In the genomic region with DNA sequence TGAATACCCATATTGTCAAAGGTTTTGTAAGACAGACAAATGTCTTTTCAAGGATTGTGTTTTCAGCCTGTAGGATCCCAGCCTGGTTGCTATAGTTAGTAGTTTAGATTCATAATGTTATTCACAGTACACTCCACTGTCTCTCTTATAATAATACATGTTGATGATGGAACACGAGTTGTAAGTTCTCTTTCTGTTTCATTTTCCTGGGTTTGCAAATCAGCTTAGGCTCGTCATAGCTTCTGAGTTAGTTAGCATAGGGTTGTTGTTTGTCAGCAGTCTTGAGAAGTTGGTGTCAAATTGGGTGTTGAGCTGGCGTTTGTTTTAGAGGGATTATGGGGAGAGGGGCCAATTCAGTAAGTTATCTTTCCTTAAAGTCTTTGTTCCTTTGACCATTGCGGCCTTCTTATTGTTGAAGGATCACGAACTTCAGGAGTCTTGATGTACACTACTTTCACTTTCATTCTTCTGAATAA, we compare ENCODE assay signal across 8 cellular contexts. TPM values are rescaled to one million over a fixed set of nuclear protein-coding genes. Genes with fewer than 3 reads are reported as not detected.
DNase-seq lines count a peak whose midpoint lies in the region; ATAC-seq and TF ChIP-seq lines count a peak whose summit lies in the region.

No MANE protein-coding gene starts in this region.

- peaks cover 10% of the 10 kb centered on the region for H3K9me1 ChIP-seq in IMR-90 (ENCODE audit: insufficient read depth, low read length)

- H2AK9ac ChIP-seq in IMR-90 (replicated peaks; ENCODE audit: low read depth, low read length, poor library complexity): no peak overlapping the region

- TF ChIP-seq CTCF in IMR-90 (conservative IDR thresholded peaks at IDR 0.05; ENCODE audit: low read depth, low read length) (no peak), mesothelial cell of epicardium (IDR thresholded peaks at IDR 0.05; ENCODE audit: unreplicated experiment) (no peak)

- BruUV-seq in IMR-90 (replicated peaks; lab: Mats Ljungman, UMichigan): no TSS peak

- H2BK5ac ChIP-seq in IMR-90 (ENCODE audit: low read depth, low read length, poor library complexity, severe bottlenecking): peak overlapping the region; percentile 5

- H3K27ac ChIP-seq in IMR-90 (ENCODE audit: insufficient read depth, low read length): no peak overlapping the region; the same call in 1 of the 2 replicates

- peak overlapping the region; percentile 4 for H3K14ac ChIP-seq in IMR-90 (replicated peaks; ENCODE audit: low read depth, low read length)

- in situ Hi-C loops in IMR-90 (cut with MboI; ENCODE audit: low sequenced_read_pairs): no loop called here

- H3K36me3 ChIP-seq in IMR-90 (ENCODE audit: control insufficient read depth, insufficient read depth, low read length): peaks cover 1% of the 10 kb centered on the region; the same call in 1 of the 2 replicates

- peak overlapping the region; percentile 49; the same call in 1 of the 2 replicates for H4K5ac ChIP-seq in IMR-90 (ENCODE audit: low read depth, low read length)

- ATAC-seq in GM21447 (IDR thresholded peaks at IDR 0.05; ENCODE audit: unreplicated experiment): peak; percentile 91
- ATAC-seq in IMR-90 (ENCODE audit: low read depth): no peak; the same call in 1 of the 2 replicates

- no peak for TF ChIP-seq POLR2A in IMR-90 (IDR thresholded peaks at IDR 0.05; ENCODE audit: low read depth, low read length)

- H2BK120ac ChIP-seq in IMR-90 (ENCODE audit: low read depth, low read length): peak overlapping the region; percentile 7; the same call in 1 of the 2 replicates

- H2AK5ac ChIP-seq in IMR-90 (ENCODE audit: low read depth, low read length): no peak overlapping the region

- peak overlapping the region; percentile 79; the same call in 1 of the 2 replicates for H3K18ac ChIP-seq in IMR-90 (ENCODE audit: low read depth, low read length)

- intact Hi-C loops in IMR-90 (cut with micrococcal nuclease): no loop called here
- intact Hi-C loops in head of caudate nucleus (cut with DNase I): no loop called here

- H2BK20ac ChIP-seq in IMR-90 (ENCODE audit: low read depth, low read length): no peak overlapping the region

- H4K20me1 ChIP-seq in IMR-90 (ENCODE audit: insufficient read depth, low read length): peaks cover 62% of the 10 kb centered on the region

- DNase-seq in IMR-90: peak; percentile 42
- peak; percentile 42 for DNase-seq in brain pericyte (ENCODE audit: low read depth, low spot score)
- DNase-seq in mesothelial cell of epicardium (ENCODE audit: low spot score in 2 of 2, unreplicated experiment in 2 of 2): no peak
- DNase-seq in COR-L47 (lab: John Stamatoyannopoulos, UW): no peak
- no peak for DNase-seq in HT-29 (ENCODE audit: low spot score)
- no peak for DNase-seq in head of caudate nucleus

- no peak overlapping the region for H2AFZ ChIP-seq in IMR-90 (replicated peaks; ENCODE audit: low read length, poor library complexity)

- no CpG with 5 or more reads among the region's 5 CpGs for WGBS in IMR-90 (ENCODE audit: extremely low coverage in 2 of 2, insufficient read length in 1 of 2), 2 experiments

- H3K9me3 Mint-ChIP-seq in mesothelial cell of epicardium: peaks cover 4% of the 10 kb centered on the region

- no peak for TF ChIP-seq RAD21 in IMR-90 (IDR thresholded peaks at IDR 0.05; ENCODE audit: low read length)

- H3K4me1 Mint-ChIP-seq in mesothelial cell of epicardium: peaks cover 2% of the 10 kb centered on the region

- dilution Hi-C loops in IMR-90 (cut with HindIII; ENCODE audit: low sequenced_read_pairs, unreplicated experiment): no loop called here

- H3K27me3 Mint-ChIP-seq in mesothelial cell of epicardium (ENCODE audit: low read depth): no peaks in the 10 kb centered on the region

- no peak overlapping the region for H3K4ac ChIP-seq in IMR-90 (ENCODE audit: low read depth, low read length)

- peaks cover 15% of the 10 kb centered on the region for H3K4me1 ChIP-seq in IMR-90 (ENCODE audit: control insufficient read depth, insufficient read depth, low read length)

- H3K4me2 ChIP-seq in IMR-90 (ENCODE audit: low read depth, low read length): peak overlapping the region; percentile 100

- no peaks in the 10 kb centered on the region for H3K27me3 ChIP-seq in IMR-90 (ENCODE audit: control insufficient read depth, insufficient read depth, low read length)

- peak overlapping the region; percentile 11 for H3K4me3 Mint-ChIP-seq in mesothelial cell of epicardium

- no peak overlapping the region for H2BK15ac ChIP-seq in IMR-90 (ENCODE audit: low read depth, low read length)

- POLR2A ChIA-PET in IMR-90 (lab: Charles Lee; ENCODE audit: unreplicated experiment): no interaction called here

- CTCF ChIA-PET in IMR-90 (lab: Yijun Ruan, JAX): no interaction called here

- H3K56ac ChIP-seq in IMR-90 (ENCODE audit: extremely low read depth, insufficient read depth, low read length): 0 out of 2 replicates have a peak overlapping the region, but pooled peaks have one; percentile 10

- H4K91ac ChIP-seq in IMR-90 (ENCODE audit: insufficient read depth, low read depth, low read length): no peak overlapping the region

- H3K27ac Mint-ChIP-seq in mesothelial cell of epicardium: peak overlapping the region; percentile 30

- peak overlapping the region in 1 of 2 experiments; percentile 0; a peak in 1 of 4 replicates for H4K8ac ChIP-seq in IMR-90 (ENCODE audit: low read depth in 2 of 2, low read length in 2 of 2)

- peak overlapping the region; percentile 77 for H3K4me3 ChIP-seq in GM08714 (ENCODE audit: low read length)
- peak overlapping the region; percentile 62 for H3K4me3 ChIP-seq in IMR-90 (ENCODE audit: insufficient read depth, low read depth, low read length)

- peaks cover 29% of the 10 kb centered on the region for H3K36me3 Mint-ChIP-seq in mesothelial cell of epicardium

- peak overlapping the region; percentile 7; the same call in 1 of the 2 replicates for H3K23ac ChIP-seq in IMR-90 (ENCODE audit: low read depth, low read length)

- no peaks in the 10 kb centered on the region for H3K9me3 ChIP-seq in IMR-90 (ENCODE audit: control insufficient read depth, insufficient read depth, low read length)

- peaks cover 24 to 49% of the 10 kb centered on the region in 2 experiments for H3K79me1 ChIP-seq in IMR-90 (ENCODE audit: low read depth in 1 of 2, low read length in 2 of 2)

- H3K9ac ChIP-seq in IMR-90 (ENCODE audit: low read depth, low read length): peak overlapping the region; percentile 29; the same call in 1 of the 2 replicates

TF ChIP-seq in IMR-90, 13 proteins besides CTCF, POLR2A, EP300 and RAD21:
- TF ChIP-seq SMC3 (IDR thresholded peaks at IDR 0.05; ENCODE audit: low read depth, low read length) (no peak), MAFK (IDR thresholded peaks at IDR 0.05; ENCODE audit: low read depth, low read length) (no peak), MAZ (IDR thresholded peaks at IDR 0.05; ENCODE audit: borderline replicate concordance, low read depth, low read length) (no peak), CHD1 (IDR thresholded peaks at IDR 0.05; ENCODE audit: low read depth, low read length) (no peak), RFX5 (IDR thresholded peaks at IDR 0.05; ENCODE audit: low read depth, low read length) (no peak), FOS (IDR thresholded peaks at IDR 0.05; ENCODE audit: low read depth, low read length) (no peak), CEBPB (IDR thresholded peaks at IDR 0.05; ENCODE audit: low read depth, low read length) (no peak), BHLHE40 (IDR thresholded peaks at IDR 0.05; ENCODE audit: low read depth, low read length) (no peak), RCOR1 (IDR thresholded peaks at IDR 0.05; ENCODE audit: insufficient replicate concordance, low read length) (no peak), USF2 (IDR thresholded peaks at IDR 0.05; ENCODE audit: low read depth, low read length) (no peak), NFE2L2 (IDR thresholded peaks at IDR 0.05; ENCODE audit: low read depth, low read length) (no peak), MXI1 (IDR thresholded peaks at IDR 0.05; ENCODE audit: borderline replicate concordance, low read depth, low read length) (no peak)
- TF ChIP-seq, protein P1, sequence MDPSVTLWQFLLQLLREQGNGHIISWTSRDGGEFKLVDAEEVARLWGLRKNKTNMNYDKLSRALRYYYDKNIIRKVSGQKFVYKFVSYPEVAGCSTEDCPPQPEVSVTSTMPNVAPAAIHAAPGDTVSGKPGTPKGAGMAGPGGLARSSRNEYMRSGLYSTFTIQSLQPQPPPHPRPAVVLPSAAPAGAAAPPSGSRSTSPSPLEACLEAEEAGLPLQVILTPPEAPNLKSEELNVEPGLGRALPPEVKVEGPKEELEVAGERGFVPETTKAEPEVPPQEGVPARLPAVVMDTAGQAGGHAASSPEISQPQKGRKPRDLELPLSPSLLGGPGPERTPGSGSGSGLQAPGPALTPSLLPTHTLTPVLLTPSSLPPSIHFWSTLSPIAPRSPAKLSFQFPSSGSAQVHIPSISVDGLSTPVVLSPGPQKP (IDR thresholded peaks at IDR 0.05; ENCODE audit: borderline replicate concordance, low read depth, low read length): no peak

RNA-seq across cellular contexts. Expression of gene QKI, which starts 45.8 kb away (rescaled TPM):
- total RNA-seq in IMR-90 (2012; rRNA removed) (171 and 232 TPM in 2 replicates), mesothelial cell of epicardium (129 to 138 TPM (median 133 TPM) in 3 replicates)
- 106 and 112 TPM in 2 replicates for polyA plus RNA-seq in IMR-90 (2012; rRNA removed)
- 54.2 and 59.7 TPM in 2 replicates for polyA plus RNA-seq in IMR-90 (2012; cell fraction: cytosol; rRNA removed)
- 57.1 and 121 TPM in 2 replicates for polyA plus RNA-seq in IMR-90 (2012; cell fraction: nucleus; rRNA removed; ENCODE audit: low replicate concordance)
- not detected in 2 replicates for total RNA-seq in HT-29 (2014; rRNA removed; shearing (Covaris generic))

Comparison
In these comparisons a context has a peak if more than half of its experiments do, and no peak if none do; other contexts are left out.
1. DNase-seq: peak in IMR-90 (single experiment) and brain pericyte (single experiment); none in mesothelial cell of epicardium (0 of 2), COR-L47 (single experiment), HT-29 (single experiment) and head of caudate nucleus (0 of 42).
2. RNA of gene QKI, which starts 45.8 kb away (total RNA-seq): 171 to 232 TPM in IMR-90 and 129 to 138 TPM in mesothelial cell of epicardium; not detected in HT-29; every median in the first group is over 100 times any median in the second.